ENCODE assay signal across 35 cellular contexts in genomic region chr16:50565428-50565827, GRCh38.
"Had no signal": no experiment of that assay in that cellular context is flagged by ENCODE, and none has a peak within 500 bp of the region (broad histone marks: within the 10 kb centered on the region; RNA-seq: fewer than 3 reads in every experiment).

No MANE protein-coding gene starts in this region.

- H3K27me3 ChIP-seq: MG63 had no signal

- H3K36me3 ChIP-seq: MG63 had no signal

- H3K4me3 ChIP-seq: MG63 had no signal

- DNase-seq: Karpas-422, Kasumi-1, MG63, MM.1S, MV-4-11, NCI-H1048, NCI-H1092, NCI-H1092 treated with DMSO at 0.1 percent for 48 hours, NCI-H1105, NCI-H1105 treated with DMSO at 0.1 percent for 48 hours, NCI-H1417, NCI-H1417 treated with DMSO at 0.1 percent for 48 hours, NCI-H1436, NCI-H1436 treated with DMSO at 0.1 percent for 48 hours, NCI-H146, NCI-H1694, NCI-H1694 treated with DMSO at 0.1 percent for 48 hours, NCI-H187, NCI-H187 treated with DMSO at 0.1 percent for 48 hours, NCI-H1930, NCI-H2029, NCI-H2029 treated with DMSO at 0.1 percent for 48 hours, NCI-H2081, NCI-H2081 treated with DMSO at 0.1 percent for 48 hours, NCI-H2107, NCI-H2171, NCI-H2171 treated with DMSO at 0.1 percent for 48 hours, NCI-H2227 treated with DMSO at 0.1 percent for 48 hours, NCI-H226, NCI-H345, NCI-H446, NCI-H446 treated with DMSO at 0.1 percent for 48 hours, NCI-H510A, NCI-H510A treated with DMSO at 0.1 percent for 48 hours, NCI-H524 had no signal

- H3K9me3 ChIP-seq: MG63 had no signal
